26 cellular contexts compared by ENCODE assay signal in genomic region chr4:120667102-120667501, GRCh38.
"Had no signal": no experiment of that assay in that cellular context is flagged by ENCODE, and none has a peak within 500 bp of the region (broad histone marks: within the 10 kb centered on the region; RNA-seq: fewer than 3 reads in every experiment).

No MANE protein-coding gene starts in this region.

- DNase-seq: activated CD4-positive, alpha-beta memory T cell treated with anti-CD3 and anti-CD28 coated beads for 36 hours; activated CD4-positive, alpha-beta T cell treated with anti-CD3 and anti-CD28 coated beads for 36 hours; activated CD4-positive, alpha-beta T cell treated with anti-CD3 and anti-CD28 coated beads, Interleukin-2, amount 10 ng/mL, durations not matched to agents 24 days and 14 days; activated CD4-positive, CD25-positive, alpha-beta regulatory T cell; activated CD4-positive, CD25-positive, alpha-beta regulatory T cell treated with anti-CD3 and anti-CD28 coated beads, Interleukin-2, amount 50 U/mL, for 72 hours; activated CD8-positive, alpha-beta memory T cell treated with anti-CD3 and anti-CD28 coated beads, Interleukin-2, amount 10 ng/mL, durations not matched to agents 7 days and 5 days; activated CD8-positive, alpha-beta memory T cell treated with anti-CD3 and anti-CD28 coated beads, Interleukin-2, amount 50 U/mL, for 4 hours; activated CD8-positive, alpha-beta T cell treated with anti-CD3 and anti-CD28 coated beads, Interleukin-2, amount 10 ng/mL, durations not matched to agents 7 days and 5 days; activated effector memory CD4-positive, alpha-beta T cell treated with anti-CD3 and anti-CD28 coated beads, Interleukin-2, amount 50 U/mL, for 16 hours; activated naive CD4-positive, alpha-beta T cell treated with anti-CD3 and anti-CD28 coated beads for 36 hours; activated naive CD8-positive, alpha-beta T cell treated with anti-CD3 and anti-CD28 coated beads for 36 hours; activated naive CD8-positive, alpha-beta T cell treated with anti-CD3 and anti-CD28 coated beads, Interleukin-2, amount 50 U/mL, for 24 hours; activated T-cell treated with anti-CD3 and anti-CD28 coated beads, Interleukin-2, amount 50 U/mL, for 1 hour; activated T-cell treated with anti-CD3 and anti-CD28 coated beads, Interleukin-2, amount 50 U/mL, for 48 hours; adrenal gland; amygdala; aorta; body of pancreas; dorsolateral prefrontal cortex; effector memory CD4-positive, alpha-beta T cell; endodermal cell; foreskin fibroblast; head of caudate nucleus; hippocampal formation; T-helper 2 cell had no signal

- H3K9me3 ChIP-seq: body of pancreas had no signal

- H3K36me3 ChIP-seq: adrenal gland had no signal

- H3K27me3 ChIP-seq: adrenal gland, body of pancreas, dorsolateral prefrontal cortex had no signal

- H3K4me3 ChIP-seq: adrenal gland, body of pancreas, coronary artery, dorsolateral prefrontal cortex had no signal
